In genomic region chr3:55615039-55615693, GRCh38 we compare ENCODE assay signal across 1 cellular context.
TF ChIP-seq lines count a peak whose summit lies in the region.

No MANE protein-coding gene starts in this region.

TF ChIP-seq in GM23338, 12 proteins besides CTCF, POLR2A, EP300 and RAD21:
- TF ChIP-seq ZNF462 (CRISPR knock-in tag; IDR thresholded peaks at IDR 0.05) (no peak), EZH2phosphoT487 (IDR thresholded peaks at IDR 0.05; ENCODE audit: unreplicated experiment) (no peak)
TF ChIP-seq in GM23338: peak in this region for 0.
